22 cellular contexts compared by ENCODE assay signal in the genomic region with DNA sequence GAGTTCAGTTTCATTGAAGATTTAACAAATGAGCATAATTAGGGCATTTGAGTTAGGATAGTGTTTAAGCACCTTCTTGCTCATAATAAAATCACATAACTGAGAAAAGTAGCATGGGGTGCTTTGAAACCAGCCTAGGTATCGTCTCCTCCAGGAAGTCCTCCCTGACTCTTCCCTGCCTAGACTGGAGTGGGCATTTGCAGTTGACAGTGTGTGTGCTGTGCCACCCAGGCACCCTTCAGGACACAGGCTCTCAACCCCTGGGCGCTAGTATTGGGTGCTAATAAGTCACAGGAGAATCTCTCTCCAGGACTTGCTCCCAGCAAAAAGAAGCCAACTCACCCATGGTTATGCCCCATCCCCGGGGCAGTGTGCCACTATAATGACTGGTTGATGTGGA.
DNase-seq lines count a peak whose midpoint lies in the region; ATAC-seq, FAIRE-seq and TF ChIP-seq lines count a peak whose summit lies in the region.
"Had no signal": no experiment of that assay in that cellular context is flagged by ENCODE, and none has a peak within 500 bp of the region (broad histone marks: within the 10 kb centered on the region; RNA-seq: fewer than 3 reads in every experiment).

No MANE protein-coding gene starts in this region.

- peak overlapping the region; percentile 86 for H2BK15ac ChIP-seq in mesenchymal stem cell (ENCODE audit: low read depth, poor library complexity, severe bottlenecking)

- no peak overlapping the region for H3K4me3 Mint-ChIP-seq in mesothelial cell of epicardium
- H3K4me3 Mint-ChIP-seq: B cell; CD4-positive, alpha-beta T cell; CD8-positive, alpha-beta T cell had no signal

- H4K8ac ChIP-seq in mesenchymal stem cell (ENCODE audit: low read length), result no peak overlapping the region

- TF ChIP-seq CTCF in K562 (IDR thresholded peaks at IDR 0.05 in 2 of 3, conservative IDR thresholded peaks at IDR 0.05 in 1 of 3; ENCODE audit: insufficient read depth in 2 of 3, low read depth in 1 of 3, low read length in 3 of 3), result no peak
- no peak for TF ChIP-seq CTCF in esophagus muscularis mucosa (IDR thresholded peaks at IDR 0.05)
- TF ChIP-seq CTCF in mesothelial cell of epicardium (IDR thresholded peaks at IDR 0.05; ENCODE audit: unreplicated experiment), result no peak

- POLR2A ChIA-PET in K562 (lab: Yijun Ruan, JAX), result no interaction called here

- no peak overlapping the region for H2AK5ac ChIP-seq in mesenchymal stem cell (ENCODE audit: low read length, severe bottlenecking)

- peaks cover 8% of the 10 kb centered on the region for H3K27me3 Mint-ChIP-seq in mesothelial cell of epicardium (ENCODE audit: low read depth)
- H3K27me3 Mint-ChIP-seq: B cell; CD4-positive, alpha-beta T cell had no signal

- no peaks in the 10 kb centered on the region for H3K79me1 ChIP-seq in mesenchymal stem cell (replicated peaks; ENCODE audit: low read length, poor library complexity, severe bottlenecking)

- TF ChIP-seq POLR2A in K562 (conservative IDR thresholded peaks at IDR 0.05), result no peak
- TF ChIP-seq POLR2A in esophagus muscularis mucosa (IDR thresholded peaks at IDR 0.05; ENCODE audit: low read depth), result no peak

- no peak overlapping the region for H3K4ac ChIP-seq in mesenchymal stem cell (ENCODE audit: low read depth in 1 of 2, low read length in 2 of 2)

- H2AFZ ChIP-seq in K562 (ENCODE audit: low read depth, low read length) (no peak overlapping the region), mesenchymal stem cell (ENCODE audit: low read depth, low read length) (no peak overlapping the region)

- H4K91ac ChIP-seq in mesenchymal stem cell (ENCODE audit: low read length), result no peak overlapping the region

- intact Hi-C loops in K562 (cut with micrococcal nuclease), result no loop called here
- intact Hi-C loops in esophagus muscularis mucosa (cut with DNase I), result no loop called here

- no peak overlapping the region for H3K27ac Mint-ChIP-seq in mesothelial cell of epicardium
- H3K27ac Mint-ChIP-seq: B cell; CD4-positive, alpha-beta T cell; CD8-positive, alpha-beta T cell had no signal

- 0 out of 5 replicates have a peak, but pooled peaks cover 0 to 4% of the 10 kb centered on the region in 2 experiments for H3K4me1 ChIP-seq in K562 (replicated peaks in 1 of 2; ENCODE audit: control insufficient read depth in 2 of 2, insufficient read depth in 2 of 2, low read length in 2 of 2)
- H3K4me1 ChIP-seq in esophagus muscularis mucosa, result no peaks in the 10 kb centered on the region
- no peaks in the 10 kb centered on the region for H3K4me1 ChIP-seq in mesenchymal stem cell (ENCODE audit: control insufficient read depth, insufficient read depth, low read depth, low read length)
- H3K4me1 ChIP-seq: A549; BLaER1 treated with 17β-estradiol and CSF1 and Interleukin-3, amounts not matched to agents 10 nM and 100 nM had no signal

- no peaks in the 10 kb centered on the region for H3K4me1 Mint-ChIP-seq in mesothelial cell of epicardium
- H3K4me1 Mint-ChIP-seq: B cell had no signal

- no peak overlapping the region for H3K23ac ChIP-seq in mesenchymal stem cell (ENCODE audit: low read length in 2 of 2)

- no peaks in the 10 kb centered on the region for H3K79me2 ChIP-seq in K562 (ENCODE audit: control insufficient read depth, insufficient read depth, low read length)

- H2BK12ac ChIP-seq in mesenchymal stem cell (ENCODE audit: low read length in 2 of 2), result no peak overlapping the region

- in situ Hi-C loops in K562 (cut with MboI), result no loop called here

- no peaks in the 10 kb centered on the region for H4K20me1 ChIP-seq in K562 (replicated peaks; ENCODE audit: control insufficient read depth, insufficient read depth, low read length)
- H4K20me1 ChIP-seq: BLaER1 treated with 17β-estradiol and CSF1 and Interleukin-3, amounts not matched to agents 10 nM and 100 nM had no signal

- peaks cover 0 to 5% of the 10 kb centered on the region in 2 experiments; a peak in 1 of 5 replicates for H3K27me3 ChIP-seq in K562 (ENCODE audit: control insufficient read depth in 2 of 2, insufficient read depth in 2 of 2, low read length in 2 of 2)
- no peaks in the 10 kb centered on the region for H3K27me3 ChIP-seq in esophagus muscularis mucosa
- peaks cover 0 to 49% of the 10 kb centered on the region in 2 experiments for H3K27me3 ChIP-seq in mesenchymal stem cell (ENCODE audit: control insufficient read depth in 1 of 2, insufficient read depth in 1 of 2, low read length in 2 of 2)
- H3K27me3 ChIP-seq: BLaER1 treated with 17β-estradiol and CSF1 and Interleukin-3, amounts not matched to agents 10 nM and 100 nM had no signal

- H3K9me3 Mint-ChIP-seq in mesothelial cell of epicardium, result no peaks in the 10 kb centered on the region
- H3K9me3 Mint-ChIP-seq: CD4-positive, alpha-beta T cell; CD8-positive, alpha-beta T cell had no signal

- WGBS in K562 (ENCODE audit: insufficient coverage, low coverage, missing lambda C conversion rate), result 3% methylated on average over 3 of the region's 3 CpGs
- 94% methylated on average over 2 of the region's 3 CpGs for WGBS in esophagus muscularis mucosa
- WGBS in mesenchymal stem cell, result 87% methylated on average over 2 of the region's 3 CpGs

- DNase-seq in K562 (ENCODE audit: extremely low read depth in 1 of 4, low spot score in 3 of 4) (no peak), esophagus muscularis mucosa (ENCODE audit: extremely low spot score) (peak; percentile 85), mesenchymal stem cell (no peak), NCI-H2227 treated with DMSO at 0.1 percent for 48 hours (lab: John Stamatoyannopoulos, UW) (no peak), mesothelial cell of epicardium (ENCODE audit: low spot score in 2 of 2, unreplicated experiment in 2 of 2) (no peak)
- DNase-seq: AML-193; Caco-2; Calu3; CD4-positive, alpha-beta T cell; CD8-positive, alpha-beta T cell; DMS79 treated with DMSO at 0.1 percent for 48 hours; GF-D8 had no signal

- FAIRE-seq in K562 (lab: Jason Lieb, UNC), result no peak
- FAIRE-seq: A549, D721Med, G401.6, GM12891, GM18507 had no signal

- H3K4me3 ChIP-seq in K562 (no peak overlapping the region), esophagus muscularis mucosa (no peak overlapping the region), mesenchymal stem cell (ENCODE audit: insufficient read depth in 1 of 2, low read depth in 1 of 2, low read length in 2 of 2) (no peak overlapping the region)
- H3K4me3 ChIP-seq: A549; BLaER1 treated with 17β-estradiol and CSF1 and Interleukin-3, amounts not matched to agents 10 nM and 100 nM had no signal

- H3K36me3 ChIP-seq in K562 (ENCODE audit: control insufficient read depth, insufficient read depth, low read length) (no peaks in the 10 kb centered on the region), esophagus muscularis mucosa (no peaks in the 10 kb centered on the region), mesenchymal stem cell (ENCODE audit: control insufficient read depth in 1 of 2, insufficient read depth in 2 of 2, low read depth in 1 of 2, low read length in 2 of 2) (no peaks in the 10 kb centered on the region)
- H3K36me3 ChIP-seq: BLaER1 treated with 17β-estradiol and CSF1 and Interleukin-3, amounts not matched to agents 10 nM and 100 nM had no signal

- TF ChIP-seq RAD21 in K562 (CRISPR knock-in tag; conservative IDR thresholded peaks at IDR 0.05 in 1 of 2, IDR thresholded peaks at IDR 0.05 in 1 of 2), result no peak

- H3K9me3 ChIP-seq in K562 (replicated peaks; ENCODE audit: control insufficient read depth, insufficient read depth, low read depth, low read length), result no peaks in the 10 kb centered on the region
- H3K9me3 ChIP-seq in esophagus muscularis mucosa, result no peaks in the 10 kb centered on the region
- no peaks in the 10 kb centered on the region for H3K9me3 ChIP-seq in mesenchymal stem cell (ENCODE audit: control insufficient read depth, low read length)
- H3K9me3 ChIP-seq: A549; BLaER1 treated with 17β-estradiol and CSF1 and Interleukin-3, amounts not matched to agents 10 nM and 100 nM; Caco-2 had no signal

- H3K27ac ChIP-seq in K562 (ENCODE audit: extremely low read depth, low read depth, low read length) (no peak overlapping the region), esophagus muscularis mucosa (replicated peaks in 1 of 4) (no peak overlapping the region), mesenchymal stem cell (ENCODE audit: low read length, poor library complexity, severe bottlenecking) (no peak overlapping the region)
- H3K27ac ChIP-seq: 22Rv1; A549; BLaER1 treated with 17β-estradiol and CSF1 and Interleukin-3, amounts not matched to agents 10 nM and 100 nM; C4-2B had no signal

- CTCF ChIA-PET in K562 (lab: Yijun Ruan, JAX; ENCODE audit: low intra/inter-chr PET ratio), result no interaction called here

- H3K9me1 ChIP-seq in K562 (ENCODE audit: control insufficient read depth, insufficient read depth, low read length), result no peaks in the 10 kb centered on the region

- no peak for TF ChIP-seq EP300 in K562 (IDR thresholded peaks at IDR 0.05; ENCODE audit: low read length)
- TF ChIP-seq EP300 in esophagus muscularis mucosa (IDR thresholded peaks at IDR 0.05), result no peak

- H3K4me2 ChIP-seq in K562 (ENCODE audit: insufficient read depth, low read length), result no peak overlapping the region
- H3K4me2 ChIP-seq in mesenchymal stem cell (ENCODE audit: low read length, poor library complexity, severe bottlenecking), result no peak overlapping the region
- H3K4me2 ChIP-seq: A549; BLaER1 treated with 17β-estradiol and CSF1 and Interleukin-3, amounts not matched to agents 10 nM and 100 nM had no signal

- ATAC-seq in K562, result no peak
- ATAC-seq in HG02870 (IDR thresholded peaks at IDR 0.05; ENCODE audit: unreplicated experiment), result no peak
- ATAC-seq: A549; CD8-positive, alpha-beta T cell had no signal

- no peak overlapping the region for H2BK120ac ChIP-seq in mesenchymal stem cell (ENCODE audit: low read depth, low read length)

- no TSS peak for BruUV-seq in K562 (replicated peaks; lab: Mats Ljungman, UMichigan)

- no peaks in the 10 kb centered on the region for H3K36me3 Mint-ChIP-seq in mesothelial cell of epicardium
- H3K36me3 Mint-ChIP-seq: CD8-positive, alpha-beta T cell had no signal

- H2BK5ac ChIP-seq in mesenchymal stem cell (ENCODE audit: low read depth, low read length, poor library complexity, severe bottlenecking), result no peak overlapping the region

- no peak overlapping the region for H3K9ac ChIP-seq in K562 (ENCODE audit: insufficient read depth in 1 of 2, low read depth in 2 of 2, low read length in 2 of 2)
- H3K9ac ChIP-seq in mesenchymal stem cell (ENCODE audit: low read length), result no peak overlapping the region
- H3K9ac ChIP-seq: BLaER1 treated with 17β-estradiol and CSF1 and Interleukin-3, amounts not matched to agents 10 nM and 100 nM had no signal

- H3K18ac ChIP-seq in mesenchymal stem cell (ENCODE audit: low read depth in 1 of 2, low read length in 2 of 2), result no peak overlapping the region

- H3K14ac ChIP-seq in mesenchymal stem cell (ENCODE audit: low read length in 2 of 2), result no peak overlapping the region

TF ChIP-seq in K562, 482 proteins besides CTCF, POLR2A, EP300 and RAD21 (continues in another document):
- TF ChIP-seq ZFP36 (IDR thresholded peaks at IDR 0.05; ENCODE audit: low read depth, low read length, partially characterized antibody) (peak; percentile 59), POLR2B (IDR thresholded peaks at IDR 0.05; ENCODE audit: low read depth, partially characterized antibody) (no peak)
